ENCODE assay signal across 8 cellular contexts in genomic region chr2:169584005-169584877, GRCh38. TPM values are rescaled to one million over a fixed set of nuclear protein-coding genes. Genes with fewer than 3 reads are reported as not detected.
DNase-seq lines count a peak whose midpoint lies in the region; ATAC-seq and TF ChIP-seq lines count a peak whose summit lies in the region.

PPIG (plus strand) TSS chr2:169584351; CDS start chr2:169604042, 19,691 bp downstream.

- H3K36me3 ChIP-seq in KOPT-K1 (ENCODE audit: insufficient read depth, low read length): peaks cover 8% of the 10 kb centered on the region; the same call in 1 of the 2 replicates

- TF ChIP-seq CTCF in RWPE1 (conservative IDR thresholded peaks at IDR 0.05; ENCODE audit: low read depth) (no peak), fibroblast of pulmonary artery (IDR thresholded peaks at IDR 0.05; ENCODE audit: low read length, missing control alignments) (no peak)

- peak within 1 kb of the TSS; percentile 98 for H3K4me3 Mint-ChIP-seq in activated T-helper 2 cell treated with anti-CD3 and anti-CD28 coated beads, Interferon-gamma antibody, Interleukin-2, Interleukin-4, amounts not matched to agents 10 μg/mL and 5 μg/mL and 100 μg/mL, durations not matched to agents 14 hours and 24 hours and 36 hours (ENCODE audit: low read depth)
- H3K4me3 Mint-ChIP-seq in natural killer cell treated with Interleukin-12 subunit alpha and Interleukin-12 subunit beta and Interleukin-15 and Interleukin-18, amount 100 ng/mL, for 72 hours: peak within 1 kb of the TSS; percentile 97

- peak within 1 kb of the TSS; percentile 72 for H3K4me3 ChIP-seq in fibroblast of pulmonary artery (replicated peaks; ENCODE audit: low read depth, low read length)

- CTCF ChIA-PET in RWPE1 (lab: Yijun Ruan, JAX): no interaction called here

- peaks cover 18% of the 10 kb centered on the region for H3K9me3 Mint-ChIP-seq in activated T-helper 2 cell treated with anti-CD3 and anti-CD28 coated beads, Interferon-gamma antibody, Interleukin-2, Interleukin-4, amounts not matched to agents 10 μg/mL and 5 μg/mL and 100 μg/mL, durations not matched to agents 14 hours and 24 hours and 36 hours
- peaks cover 3% of the 10 kb centered on the region for H3K9me3 Mint-ChIP-seq in natural killer cell treated with Interleukin-12 subunit alpha and Interleukin-12 subunit beta and Interleukin-15 and Interleukin-18, amount 100 ng/mL, for 72 hours

- ATAC-seq in GM21786 (IDR thresholded peaks at IDR 0.05; ENCODE audit: unreplicated experiment): peak; percentile 91
- ATAC-seq in natural killer cell treated with Interleukin-12 subunit alpha and Interleukin-12 subunit beta and Interleukin-15 and Interleukin-18, amount 100 ng/mL, for 72 hours: peak; percentile 95 to 96
- ATAC-seq in stimulated activated naive CD8-positive, alpha-beta T cell treated with anti-CD3 and anti-CD28 coated beads, Interleukin-15, Interleukin-2, amounts not matched to agents 100 U/mL and 50 U/mL, for 24 hours: peak; percentile 96

- H3K36me3 Mint-ChIP-seq in activated T-helper 2 cell treated with anti-CD3 and anti-CD28 coated beads, Interferon-gamma antibody, Interleukin-2, Interleukin-4, amounts not matched to agents 10 μg/mL and 5 μg/mL and 100 μg/mL, durations not matched to agents 14 hours and 24 hours and 36 hours (ENCODE audit: low read depth): peaks cover 21% of the 10 kb centered on the region
- peaks cover 8% of the 10 kb centered on the region for H3K36me3 Mint-ChIP-seq in natural killer cell treated with Interleukin-12 subunit alpha and Interleukin-12 subunit beta and Interleukin-15 and Interleukin-18, amount 100 ng/mL, for 72 hours

- POLR2A ChIA-PET in RWPE1 (lab: Yijun Ruan, JAX; ENCODE audit: low non-redundant PET): interaction anchor here (0.5 kb wide), 1 partner anchor 20 kb away, joined by 3 read pairs; no protein-coding TSS in a partner anchor

- intact Hi-C loops in activated T-helper 2 cell treated with anti-CD3 and anti-CD28 coated beads, Interferon-gamma antibody, Interleukin-2, Interleukin-4, amounts not matched to agents 10 μg/mL and 5 μg/mL and 100 μg/mL, durations not matched to agents 14 hours and 24 hours and 36 hours (cut with micrococcal nuclease): loop anchor here (1.0 kb wide), 2 partner anchors 11 to 110 kb away; partner anchors contain the start of genes CFAP210, FASTKD1 and PHOSPHO2

- peaks cover 19% of the 10 kb centered on the region for H3K4me1 Mint-ChIP-seq in activated T-helper 2 cell treated with anti-CD3 and anti-CD28 coated beads, Interferon-gamma antibody, Interleukin-2, Interleukin-4, amounts not matched to agents 10 μg/mL and 5 μg/mL and 100 μg/mL, durations not matched to agents 14 hours and 24 hours and 36 hours (ENCODE audit: low read depth)
- peaks cover 20 to 29% of the 10 kb centered on the region in 2 donors for H3K4me1 Mint-ChIP-seq in natural killer cell treated with Interleukin-12 subunit alpha and Interleukin-12 subunit beta and Interleukin-15 and Interleukin-18, amount 100 ng/mL, for 72 hours (ENCODE audit: low read depth in 2 of 2)

- peak within 1 kb of the TSS; percentile 99 for H3K27ac Mint-ChIP-seq in activated T-helper 2 cell treated with anti-CD3 and anti-CD28 coated beads, Interferon-gamma antibody, Interleukin-2, Interleukin-4, amounts not matched to agents 10 μg/mL and 5 μg/mL and 100 μg/mL, durations not matched to agents 14 hours and 24 hours and 36 hours
- peak within 1 kb of the TSS; percentile 99 for H3K27ac Mint-ChIP-seq in natural killer cell treated with Interleukin-12 subunit alpha and Interleukin-12 subunit beta and Interleukin-15 and Interleukin-18, amount 100 ng/mL, for 72 hours

- DNase-seq in DMS79 treated with DMSO at 0.1 percent for 48 hours (lab: John Stamatoyannopoulos, UW): peak; percentile 93
- peak; percentile 89 for DNase-seq in RWPE1 (ENCODE audit: low spot score)
- DNase-seq in activated T-helper 2 cell treated with anti-CD3 and anti-CD28 coated beads, Interferon-gamma antibody, Interleukin-2, Interleukin-4, amounts not matched to agents 10 μg/mL and 5 μg/mL and 100 μg/mL, durations not matched to agents 14 hours and 24 hours and 36 hours (ENCODE audit: low spot score): peak; percentile 79
- DNase-seq in fibroblast of pulmonary artery (ENCODE audit: low read depth): peak; percentile 95
- DNase-seq in natural killer cell treated with Interleukin-12 subunit alpha and Interleukin-12 subunit beta and Interleukin-15 and Interleukin-18, amount 100 ng/mL, for 72 hours (ENCODE audit: low spot score): peak; percentile 89
- peak; percentile 89 for DNase-seq in stimulated activated naive CD8-positive, alpha-beta T cell treated with anti-CD3 and anti-CD28 coated beads, Interleukin-15, Interleukin-2, amounts not matched to agents 100 U/mL and 50 U/mL, for 24 hours

- peak within 1 kb of the TSS; percentile 97 for H3K27ac ChIP-seq in KOPT-K1 (ENCODE audit: low read depth, low read length, poor library complexity, severe bottlenecking)
- H3K27ac ChIP-seq in RWPE1: peak within 1 kb of the TSS; percentile 96

- peaks cover 2% of the 10 kb centered on the region for H3K27me3 Mint-ChIP-seq in activated T-helper 2 cell treated with anti-CD3 and anti-CD28 coated beads, Interferon-gamma antibody, Interleukin-2, Interleukin-4, amounts not matched to agents 10 μg/mL and 5 μg/mL and 100 μg/mL, durations not matched to agents 14 hours and 24 hours and 36 hours (ENCODE audit: low read depth)
- H3K27me3 Mint-ChIP-seq in natural killer cell treated with Interleukin-12 subunit alpha and Interleukin-12 subunit beta and Interleukin-15 and Interleukin-18, amount 100 ng/mL, for 72 hours: no peaks in the 10 kb centered on the region

- peaks cover 13% of the 10 kb centered on the region for H3K9me3 ChIP-seq in KOPT-K1 (ENCODE audit: insufficient read depth, low read length, poor library complexity, severe bottlenecking)

RNA-seq across cellular contexts. Expression of gene PPIG, which starts in this region (rescaled TPM):
- total RNA-seq in activated T-helper 2 cell treated with anti-CD3 and anti-CD28 coated beads, Interferon-gamma antibody, Interleukin-2, Interleukin-4, amounts not matched to agents 10 μg/mL and 5 μg/mL and 100 μg/mL, durations not matched to agents 14 hours and 24 hours and 36 hours: 57.5 and 57.6 TPM in 2 replicates
- 10 to 100 TPM; 42.8 to 66.4 TPM for total RNA-seq in natural killer cell treated with Interleukin-12 subunit alpha and Interleukin-12 subunit beta and Interleukin-15 and Interleukin-18, amount 100 ng/mL, for 72 hours

Comparison
In these comparisons a context has a peak if more than half of its experiments do, and no peak if none do; other contexts are left out.
1. Peak in every context shown above with its lines: DNase-seq, ATAC-seq, H3K4me3 ChIP-seq and H3K27ac ChIP-seq.